Comparison of ENCODE assay signal across 29 cellular contexts in genomic region chr1:3479511-3480368, GRCh38. TPM values are rescaled to one million over a fixed set of nuclear protein-coding genes. Genes with fewer than 3 reads are reported as not detected.
"Had no signal": no experiment of that assay in that cellular context is flagged by ENCODE, and none has a peak within 500 bp of the region (broad histone marks: within the 10 kb centered on the region; RNA-seq: fewer than 3 reads in every experiment).

No MANE protein-coding gene starts in this region.

- H3K27ac ChIP-seq: ascending aorta, cardiac muscle cell, coronary artery, dorsolateral prefrontal cortex, heart left ventricle, left ventricle myocardium inferior, neural progenitor cell had no signal

- H3K27me3 ChIP-seq: cardiac muscle cell, dorsolateral prefrontal cortex, heart left ventricle, neural progenitor cell, transverse colon had no signal

- H3K4me3 Mint-ChIP-seq: activated CD4-positive, alpha-beta memory T cell treated with anti-CD3 and anti-CD28 coated beads for 36 hours; activated CD4-positive, alpha-beta T cell treated with anti-CD3 and anti-CD28 coated beads, Interleukin-2, amount 10 ng/mL, durations not matched to agents 24 days and 14 days; activated naive CD4-positive, alpha-beta T cell treated with anti-CD3 and anti-CD28 coated beads, Interleukin-2, amount 10 ng/mL, durations not matched to agents 7 days and 5 days; activated naive CD8-positive, alpha-beta T cell treated with anti-CD3 and anti-CD28 coated beads, Interleukin-2, amount 10 ng/mL, durations not matched to agents 7 days and 5 days; activated T-cell treated with anti-CD3 and anti-CD28 coated beads, Interleukin-2, amount 50 U/mL, for 24 hours; brain; naive thymus-derived CD4-positive, alpha-beta T cell; neural progenitor cell had no signal

- H3K4me1 Mint-ChIP-seq: activated CD4-positive, alpha-beta T cell treated with anti-CD3 and anti-CD28 coated beads, Interleukin-2, amount 10 ng/mL, durations not matched to agents 24 days and 14 days; activated naive CD4-positive, alpha-beta T cell treated with anti-CD3 and anti-CD28 coated beads, Interleukin-2, amount 10 ng/mL, durations not matched to agents 7 days and 5 days; activated naive CD8-positive, alpha-beta T cell treated with anti-CD3 and anti-CD28 coated beads, Interleukin-2, amount 10 ng/mL, durations not matched to agents 7 days and 5 days; brain; neural progenitor cell had no signal

- ATAC-seq: esophagus mucosa; heart left ventricle; naive thymus-derived CD4-positive, alpha-beta T cell; right cardiac atrium had no signal

- H3K36me3 Mint-ChIP-seq: activated CD4-positive, alpha-beta memory T cell treated with anti-CD3 and anti-CD28 coated beads for 36 hours; activated naive CD4-positive, alpha-beta T cell treated with anti-CD3 and anti-CD28 coated beads, Interleukin-2, amount 10 ng/mL, durations not matched to agents 7 days and 5 days; activated naive CD8-positive, alpha-beta T cell treated with anti-CD3 and anti-CD28 coated beads, Interleukin-2, amount 10 ng/mL, durations not matched to agents 7 days and 5 days; brain; naive thymus-derived CD4-positive, alpha-beta T cell; neural progenitor cell had no signal

- H3K9me3 ChIP-seq: heart left ventricle, left ventricle myocardium inferior, transverse colon had no signal

- H3K4me2 ChIP-seq: neural progenitor cell had no signal

- H3K9me3 Mint-ChIP-seq: activated CD4-positive, alpha-beta memory T cell treated with anti-CD3 and anti-CD28 coated beads for 36 hours; activated CD4-positive, alpha-beta T cell treated with anti-CD3 and anti-CD28 coated beads, Interleukin-2, amount 10 ng/mL, durations not matched to agents 24 days and 14 days; activated naive CD4-positive, alpha-beta T cell treated with anti-CD3 and anti-CD28 coated beads, Interleukin-2, amount 10 ng/mL, durations not matched to agents 7 days and 5 days; activated naive CD8-positive, alpha-beta T cell treated with anti-CD3 and anti-CD28 coated beads, Interleukin-2, amount 10 ng/mL, durations not matched to agents 7 days and 5 days; activated T-cell treated with anti-CD3 and anti-CD28 coated beads, Interleukin-2, amount 50 U/mL, for 24 hours; naive thymus-derived CD4-positive, alpha-beta T cell had no signal

- H3K4me1 ChIP-seq: ascending aorta, left ventricle myocardium inferior, neural progenitor cell had no signal

- H3K9ac ChIP-seq: neural progenitor cell had no signal

- H3K27me3 Mint-ChIP-seq: activated CD4-positive, alpha-beta memory T cell treated with anti-CD3 and anti-CD28 coated beads for 36 hours; activated CD4-positive, alpha-beta T cell treated with anti-CD3 and anti-CD28 coated beads, Interleukin-2, amount 10 ng/mL, durations not matched to agents 24 days and 14 days; activated naive CD4-positive, alpha-beta T cell treated with anti-CD3 and anti-CD28 coated beads, Interleukin-2, amount 10 ng/mL, durations not matched to agents 7 days and 5 days; activated naive CD8-positive, alpha-beta T cell treated with anti-CD3 and anti-CD28 coated beads, Interleukin-2, amount 10 ng/mL, durations not matched to agents 7 days and 5 days; activated T-cell treated with anti-CD3 and anti-CD28 coated beads, Interleukin-2, amount 50 U/mL, for 24 hours; brain had no signal

- H2AFZ ChIP-seq: neural progenitor cell had no signal

- DNase-seq: activated CD4-positive, alpha-beta memory T cell treated with anti-CD3 and anti-CD28 coated beads for 36 hours; activated CD4-positive, alpha-beta T cell treated with anti-CD3 and anti-CD28 coated beads, Interleukin-2, amount 10 ng/mL, durations not matched to agents 24 days and 14 days; activated CD4-positive, CD25-positive, alpha-beta regulatory T cell treated with anti-CD3 and anti-CD28 coated beads, Interleukin-2, amount 50 U/mL, for 72 hours; activated CD8-positive, alpha-beta memory T cell treated with anti-CD3 and anti-CD28 coated beads, Interleukin-2, amount 50 U/mL, for 48 hours; activated gamma-delta T cell; activated naive CD4-positive, alpha-beta T cell treated with anti-CD3 and anti-CD28 coated beads, Interleukin-2, amount 10 ng/mL, durations not matched to agents 7 days and 5 days; activated naive CD8-positive, alpha-beta T cell treated with anti-CD3 and anti-CD28 coated beads, Interleukin-2, amount 10 ng/mL, durations not matched to agents 7 days and 5 days; activated T-cell treated with anti-CD3 and anti-CD28 coated beads, Interleukin-2, amount 50 U/mL, for 24 hours; cerebellar nuclear complex; dorsolateral prefrontal cortex; foreskin fibroblast; heart left ventricle; kidney glomerular epithelial cell; left ventricle myocardium inferior; naive thymus-derived CD4-positive, alpha-beta T cell; posterior cingulate gyrus; right cardiac atrium; stimulated activated CD4-positive, alpha-beta T cell treated with anti-CD3 and anti-CD28 coated beads, Interleukin-12 subunit alpha, Interleukin-12 subunit beta, amount 100 ng/mL, for 4 hours; stimulated activated CD4-positive, alpha-beta T cell treated with anti-CD3 and anti-CD28 coated beads, Interleukin-4, amount 100 ng/mL, for 1 hour; T-helper 2 cell had no signal

- H3K36me3 ChIP-seq: ascending aorta, cardiac muscle cell, heart left ventricle, left ventricle myocardium inferior, neural progenitor cell, transverse colon had no signal

- H3K4me3 ChIP-seq: ascending aorta, cardiac muscle cell, coronary artery, dorsolateral prefrontal cortex, heart left ventricle, left ventricle myocardium inferior, lung, neural progenitor cell, transverse colon had no signal

- H3K27ac Mint-ChIP-seq: activated CD4-positive, alpha-beta memory T cell treated with anti-CD3 and anti-CD28 coated beads for 36 hours; activated CD4-positive, alpha-beta T cell treated with anti-CD3 and anti-CD28 coated beads, Interleukin-2, amount 10 ng/mL, durations not matched to agents 24 days and 14 days; activated naive CD4-positive, alpha-beta T cell treated with anti-CD3 and anti-CD28 coated beads, Interleukin-2, amount 10 ng/mL, durations not matched to agents 7 days and 5 days; activated naive CD8-positive, alpha-beta T cell treated with anti-CD3 and anti-CD28 coated beads, Interleukin-2, amount 10 ng/mL, durations not matched to agents 7 days and 5 days; activated T-cell treated with anti-CD3 and anti-CD28 coated beads, Interleukin-2, amount 50 U/mL, for 24 hours; brain; naive thymus-derived CD4-positive, alpha-beta T cell; neural progenitor cell had no signal

RNA-seq across cellular contexts. Expression of gene ARHGEF16, which starts 25.3 kb away (rescaled TPM):
- total RNA-seq: activated CD4-positive, alpha-beta T cell treated with anti-CD3 and anti-CD28 coated beads, Interleukin-2, amount 10 ng/mL, durations not matched to agents 24 days and 14 days; activated naive CD8-positive, alpha-beta T cell treated with anti-CD3 and anti-CD28 coated beads, Interleukin-2, amount 10 ng/mL, durations not matched to agents 7 days and 5 days; ascending aorta; osteoblast had no signal
- polyA plus RNA-seq: naive thymus-derived CD4-positive, alpha-beta T cell had no signal
